In the genomic region with DNA sequence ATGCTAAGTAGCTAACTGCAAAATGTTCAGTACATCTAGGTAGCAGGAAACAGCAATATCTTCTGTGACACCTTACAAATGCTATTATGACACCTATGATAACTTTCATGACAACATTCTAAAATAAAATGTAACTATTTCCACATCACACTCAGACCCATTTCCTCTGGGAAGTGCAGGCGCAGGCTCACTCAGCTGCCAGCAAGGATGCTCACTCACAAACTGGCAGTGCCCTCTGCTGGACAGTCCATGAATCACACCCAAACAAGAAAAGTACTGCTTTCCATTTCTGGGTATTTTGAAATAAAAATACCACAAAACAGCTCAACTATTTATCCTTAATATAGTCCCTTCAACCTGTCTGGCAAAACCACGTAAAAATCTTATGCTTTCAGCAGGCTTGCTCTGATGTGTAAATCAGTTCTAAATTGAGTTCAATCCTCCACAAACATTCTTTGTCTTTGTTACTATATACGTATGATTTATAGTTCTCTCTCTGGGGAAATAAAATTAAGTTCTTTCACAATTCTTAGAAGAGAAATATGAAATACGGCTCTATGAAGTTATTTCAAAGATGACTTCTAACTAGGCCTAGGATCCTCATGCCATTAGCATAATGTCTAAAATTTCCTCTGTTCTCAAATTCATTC, we compare ENCODE assay signal across 8 cellular contexts.
DNase-seq lines count a peak whose midpoint lies in the region; ATAC-seq, FAIRE-seq and TF ChIP-seq lines count a peak whose summit lies in the region.

No MANE protein-coding gene starts in this region.

- DNase-seq in H54 (ENCODE audit: insufficient read length, low spot score) (peak; percentile 38), NCI-H1694 (lab: John Stamatoyannopoulos, UW) (peak; percentile 44), WERI-Rb-1 (peak; percentile 56), cardiac fibroblast (ENCODE audit: low read depth in 2 of 2) (peak; percentile 94 to 95), kidney epithelial cell (ENCODE audit: low read depth) (peak; percentile 45)
- DNase-seq in stimulated activated CD4-positive, alpha-beta T cell treated with anti-CD3 and anti-CD28 coated beads, Interleukin-2, amount 100 ng/mL, for 24 hours = peak; percentile 77 to 78

- H3K27ac ChIP-seq in DOHH2 (ENCODE audit: low read depth, low read length) = peak overlapping the region; percentile 75
- no peak overlapping the region for H3K27ac ChIP-seq in WERI-Rb-1

- H3K4me1 ChIP-seq in DOHH2 (ENCODE audit: control insufficient read depth, low read length) = peaks cover 30% of the 10 kb centered on the region

- H3K36me3 ChIP-seq in DOHH2 (ENCODE audit: control insufficient read depth, low read length) (no peaks in the 10 kb centered on the region), WERI-Rb-1 (no peaks in the 10 kb centered on the region), kidney epithelial cell (ENCODE audit: control insufficient read depth, insufficient read depth, low read length) (no peaks in the 10 kb centered on the region)

- ATAC-seq in HG03565 (IDR thresholded peaks at IDR 0.05; ENCODE audit: unreplicated experiment) = no peak

- H3K79me2 ChIP-seq in DOHH2 (ENCODE audit: control insufficient read depth, low read length) = no peaks in the 10 kb centered on the region

- H3K9me3 ChIP-seq in DOHH2 (ENCODE audit: control insufficient read depth, insufficient read depth, low read length) (no peaks in the 10 kb centered on the region), WERI-Rb-1 (ENCODE audit: severe bottlenecking) (no peaks in the 10 kb centered on the region)

- TF ChIP-seq CTCF in DOHH2 (IDR thresholded peaks at IDR 0.05; ENCODE audit: low read depth, low read length, poor library complexity, severe bottlenecking) (peak; percentile 90), WERI-Rb-1 (IDR thresholded peaks at IDR 0.05; ENCODE audit: low read depth, low read length) (peak; percentile 70), cardiac fibroblast (IDR thresholded peaks at IDR 0.05; ENCODE audit: low read depth, low read length) (peak; percentile 84), kidney epithelial cell (IDR thresholded peaks at IDR 0.05; ENCODE audit: insufficient read depth, low read length, poor library complexity, severe bottlenecking) (peak; percentile 85)

- peak overlapping the region; percentile 66 for H3K4me2 ChIP-seq in DOHH2 (ENCODE audit: low read length)

- H3K27me3 ChIP-seq in DOHH2 (ENCODE audit: control insufficient read depth, low read length) (no peaks in the 10 kb centered on the region), WERI-Rb-1 (ENCODE audit: insufficient read depth, low read depth, severe bottlenecking) (no peaks in the 10 kb centered on the region), kidney epithelial cell (ENCODE audit: control insufficient read depth, insufficient read depth, low read length) (no peaks in the 10 kb centered on the region)

- H3K4me3 ChIP-seq in DOHH2 (ENCODE audit: low read length) (peak overlapping the region; percentile 56; the same call in 1 of the 2 replicates), WERI-Rb-1 (ENCODE audit: low read depth, low read length) (no peak overlapping the region), cardiac fibroblast (replicated peaks in 1 of 2; ENCODE audit: low read depth in 2 of 2, low read length in 2 of 2) (no peak overlapping the region), kidney epithelial cell (ENCODE audit: low read depth, low read length) (no peak overlapping the region)

- TF ChIP-seq POLR2A in H54 (IDR thresholded peaks at IDR 0.05; ENCODE audit: low read depth, low read length) = no peak

- H3K9me2 ChIP-seq in DOHH2 (replicated peaks; ENCODE audit: control insufficient read depth, low read length) = no peaks in the 10 kb centered on the region

- peak; percentile 89 for FAIRE-seq in H54 (lab: Jason Lieb, UNC)

- peaks cover 4% of the 10 kb centered on the region for H3F3A ChIP-seq in DOHH2 (ENCODE audit: control insufficient read depth, insufficient read depth)

- H4K20me1 ChIP-seq in DOHH2 (ENCODE audit: control insufficient read depth, insufficient read depth, low read depth, low read length) = no peaks in the 10 kb centered on the region

Comparison
In these comparisons a context has a peak if more than half of its experiments do, and no peak if none do; other contexts are left out.
1. DNase-seq: peak in every context shown above with its lines; median percentile 94 in cardiac fibroblast; 78 in stimulated activated CD4-positive, alpha-beta T cell treated with anti-CD3 and anti-CD28 coated beads, Interleukin-2, amount 100 ng/mL, for 24 hours; 56 in WERI-Rb-1; 45 in kidney epithelial cell; 44 in NCI-H1694; 38 in H54.